ENCODE assay signal across 15 cellular contexts in genomic region chr6:95545226-95545625, GRCh38. TPM values are rescaled to one million over a fixed set of nuclear protein-coding genes. Genes with fewer than 3 reads are reported as not detected.
DNase-seq lines count a peak whose midpoint lies in the region; ATAC-seq and TF ChIP-seq lines count a peak whose summit lies in the region.
"Had no signal": no experiment of that assay in that cellular context is flagged by ENCODE, and none has a peak within 500 bp of the region (broad histone marks: within the 10 kb centered on the region; RNA-seq: fewer than 3 reads in every experiment).

No MANE protein-coding gene starts in this region.

- intact Hi-C loops in right lobe of liver (cut with DNase I) = no loop called here
- intact Hi-C loops in uterus (cut with DNase I; ENCODE audit: low total_unique reads) = no loop called here

- H3K4me1 ChIP-seq in right lobe of liver (peaks cover 0 to 29% (median 13%) of the 10 kb centered on the region in 4 donors), uterus (no peaks in the 10 kb centered on the region)
- H3K4me1 ChIP-seq: colonic mucosa had no signal

- H3K36me3 ChIP-seq in right lobe of liver (no peaks in the 10 kb centered on the region), uterus (no peaks in the 10 kb centered on the region)
- H3K36me3 ChIP-seq: colonic mucosa had no signal

- H3K27me3 ChIP-seq in right lobe of liver (no peaks in the 10 kb centered on the region), uterus (no peaks in the 10 kb centered on the region)
- H3K27me3 ChIP-seq: colonic mucosa had no signal

- H3K4me3 ChIP-seq in cardiac fibroblast (replicated peaks in 1 of 2; ENCODE audit: low read depth in 2 of 2, low read length in 2 of 2) = no peak overlapping the region
- no peak overlapping the region for H3K4me3 ChIP-seq in right lobe of liver
- H3K4me3 ChIP-seq in uterus = no peak overlapping the region
- H3K4me3 ChIP-seq: colonic mucosa had no signal

- no peaks in the 10 kb centered on the region for H3K9me3 ChIP-seq in right lobe of liver
- H3K9me3 ChIP-seq in uterus = no peaks in the 10 kb centered on the region
- H3K9me3 ChIP-seq: colonic mucosa had no signal

- H3K27ac ChIP-seq in right lobe of liver = peak overlapping the region; percentile 11 to 76 (median 55)
- peak overlapping the region; percentile 32 to 48 for H3K27ac ChIP-seq in uterus
- H3K27ac ChIP-seq: colonic mucosa had no signal

- WGBS in right lobe of liver (ENCODE audit: insufficient coverage, low coverage, low lambda C conversion rate, missing lambda C conversion rate) = 26% methylated on average over 3 of the region's 3 CpGs

- ATAC-seq in right lobe of liver = peak; percentile 77 to 88 (median 82)
- no peak for ATAC-seq in HG03108 (IDR thresholded peaks at IDR 0.05; ENCODE audit: unreplicated experiment)
- no peak for ATAC-seq in GM18511 (IDR thresholded peaks at IDR 0.05; ENCODE audit: unreplicated experiment)
- ATAC-seq: WTC11 had no signal

- no peak for TF ChIP-seq POLR2A in right lobe of liver (IDR thresholded peaks at IDR 0.05)
- TF ChIP-seq POLR2A in uterus (IDR thresholded peaks at IDR 0.05) = no peak

- peak; percentile 59 for DNase-seq in NCI-H2171 (lab: John Stamatoyannopoulos, UW)
- peak; percentile 51 to 57 for DNase-seq in cardiac fibroblast (ENCODE audit: low read depth in 2 of 2)
- peak in 1 of 3 donors; percentile 54 for DNase-seq in right lobe of liver
- DNase-seq in uterus = peak in 1 of 2 donors; percentile 48
- DNase-seq in hippocampal formation (lab: John Stamatoyannopoulos, UW) = no peak
- DNase-seq: amniotic stem cell; colonic mucosa; HFFc6; immature natural killer cell; NCI-H2107; stimulated activated CD4-positive, alpha-beta T cell treated with anti-CD3 and anti-CD28 coated beads, Interleukin-4, amount 100 ng/mL, for 1 hour; T-helper 1 cell had no signal

- TF ChIP-seq CTCF in cardiac fibroblast (IDR thresholded peaks at IDR 0.05; ENCODE audit: low read depth, low read length) (no peak), right lobe of liver (IDR thresholded peaks at IDR 0.05) (no peak), uterus (IDR thresholded peaks at IDR 0.05) (no peak)

RNA-seq across cellular contexts. Expression of gene MANEA, which starts 32.1 kb away (rescaled TPM):
- 10 to 100 TPM; 12.5 to 32.7 (median 22.1) TPM for total RNA-seq in right lobe of liver
- 10 to 100 TPM in 2 of 4 donors, 1 to 10 TPM in 2; 7.4 to 30.5 (median 10.7) TPM for total RNA-seq in uterus

Comparison
In these comparisons a context has a peak if more than half of its experiments do, and no peak if none do; other contexts are left out.
1. DNase-seq: peak in NCI-H2171 (single experiment) and cardiac fibroblast (2 of 2); none in hippocampal formation (0 of 2).
2. ATAC-seq: peak in right lobe of liver (4 of 4); none in HG03108 (single experiment) and GM18511 (single experiment).